Comparison of ENCODE assay signal across 19 cellular contexts in the genomic region with DNA sequence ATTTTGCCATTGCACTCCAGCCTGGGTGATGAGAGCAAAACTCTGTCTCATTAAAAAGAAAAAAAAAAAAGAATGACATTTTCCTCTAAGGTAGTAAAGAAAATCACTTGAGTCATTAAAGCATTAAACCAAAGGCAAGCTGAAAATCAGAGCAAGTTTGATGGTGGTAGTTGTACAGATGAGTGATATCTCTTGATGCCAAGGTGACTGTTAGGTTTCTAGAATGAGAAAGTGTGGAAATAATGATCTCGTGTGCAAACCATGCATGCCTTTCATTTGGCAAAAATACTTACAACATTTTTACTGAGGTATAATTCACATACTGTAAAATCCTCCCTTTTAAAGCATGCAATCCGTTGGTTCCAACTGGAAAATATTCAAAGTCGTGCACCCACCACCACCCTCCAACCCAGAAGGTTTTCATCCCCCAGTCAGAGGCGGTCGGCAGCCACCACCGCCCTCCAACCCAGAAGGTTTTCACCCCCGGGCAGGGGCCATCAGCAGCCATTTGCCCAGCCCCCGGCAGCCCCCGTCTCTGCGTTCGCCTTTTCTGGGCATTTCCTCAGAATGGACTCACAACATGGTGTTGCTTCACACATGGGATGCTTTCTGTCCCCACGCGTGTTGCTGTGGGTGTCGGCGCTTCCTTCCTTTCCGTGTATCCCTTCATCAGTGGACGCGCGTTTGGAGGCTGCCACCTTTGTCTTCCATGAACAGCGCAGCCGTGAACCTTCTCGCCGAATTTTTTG.
DNase-seq lines count a peak whose midpoint lies in the region; ATAC-seq and TF ChIP-seq lines count a peak whose summit lies in the region.
"Had no signal": no experiment of that assay in that cellular context is flagged by ENCODE, and none has a peak within 500 bp of the region (broad histone marks: within the 10 kb centered on the region; RNA-seq: fewer than 3 reads in every experiment).

No MANE protein-coding gene starts in this region.

- H3K36me3 ChIP-seq in H7 (replicated peaks; ENCODE audit: control insufficient read depth, insufficient read depth, low read length), result no peaks in the 10 kb centered on the region
- H3K36me3 ChIP-seq: cardiac muscle cell had no signal

- H3K4me3 ChIP-seq in H7 (ENCODE audit: insufficient read depth, low read depth, low read length), result no peak overlapping the region
- H3K4me3 ChIP-seq: cardiac muscle cell had no signal

- H3K4me3 Mint-ChIP-seq in brain, result peak overlapping the region in 2 of 5 experiments; percentile 32 to 46
- H3K4me3 Mint-ChIP-seq in mesothelial cell of epicardium, result no peak overlapping the region
- H3K4me3 Mint-ChIP-seq in CD14-positive monocyte, result no peak overlapping the region
- H3K4me3 Mint-ChIP-seq: activated B cell treated with CpG ODN at 0.5 μM for 24 hours; effector memory CD8-positive, alpha-beta T cell had no signal

- in situ Hi-C loops in Caki2 (cut with HindIII; ENCODE audit: low pct_unique_long_range_greater_than_20kb, low sequenced_read_pairs), result no loop called here

- no peak for TF ChIP-seq CTCF in brain (conservative IDR thresholded peaks at IDR 0.05)
- no peak for TF ChIP-seq CTCF in mesothelial cell of epicardium (IDR thresholded peaks at IDR 0.05; ENCODE audit: unreplicated experiment)
- TF ChIP-seq CTCF in CD14-positive monocyte (IDR thresholded peaks at IDR 0.05), result no peak

- H3K9me3 Mint-ChIP-seq in brain (peaks cover 0 to 3% (median 0%) of the 10 kb centered on the region in 5 experiments), mesothelial cell of epicardium (no peaks in the 10 kb centered on the region), CD14-positive monocyte (peaks cover 0 to 6% (median 2%) of the 10 kb centered on the region in 7 donors)
- H3K9me3 Mint-ChIP-seq: activated B cell treated with CpG ODN at 0.5 μM for 24 hours; effector memory CD8-positive, alpha-beta T cell had no signal

- intact Hi-C loops in CD14-positive monocyte (cut with micrococcal nuclease), result no loop called here

- H3K27me3 Mint-ChIP-seq in brain, result no peaks in the 10 kb centered on the region
- no peaks in the 10 kb centered on the region for H3K27me3 Mint-ChIP-seq in mesothelial cell of epicardium (ENCODE audit: low read depth)
- H3K27me3 Mint-ChIP-seq in CD14-positive monocyte (ENCODE audit: low read depth in 3 of 3), result peaks cover 0 to 2% (median 2%) of the 10 kb centered on the region in 3 donors
- H3K27me3 Mint-ChIP-seq: activated B cell treated with CpG ODN at 0.5 μM for 24 hours; effector memory CD8-positive, alpha-beta T cell had no signal

- DNase-seq in Caki2 (ENCODE audit: low read depth) (peak; percentile 23), H7 (peak; percentile 53), mesothelial cell of epicardium (ENCODE audit: low spot score in 2 of 2, unreplicated experiment in 2 of 2) (no peak), CD14-positive monocyte (ENCODE audit: low spot score) (no peak), pons (ENCODE audit: low spot score) (no peak)
- DNase-seq in stimulated activated CD8-positive, alpha-beta memory T cell treated with anti-CD3 and anti-CD28 coated beads, Interleukin-4, amount 100 ng/mL, for 48 hours, result no peak
- DNase-seq: activated B cell treated with CpG ODN at 0.5 μM for 24 hours; activated naive CD4-positive, alpha-beta T cell treated with anti-CD3 and anti-CD28 coated beads, Interleukin-2, amount 50 U/mL, for 16 hours; DMS153; effector memory CD8-positive, alpha-beta T cell; mammary epithelial cell; NCI-H1694; NCI-H526; occipital lobe had no signal

- H3K27ac Mint-ChIP-seq in brain (peak overlapping the region in 4 of 5 experiments; percentile 68 to 87 (median 78)), mesothelial cell of epicardium (peak overlapping the region; percentile 50), CD14-positive monocyte (peak overlapping the region in 3 of 7 donors; percentile 5 to 64 (median 39))
- H3K27ac Mint-ChIP-seq: activated B cell treated with CpG ODN at 0.5 μM for 24 hours had no signal

- H3K27me3 ChIP-seq in H7 (ENCODE audit: control insufficient read depth, insufficient read depth, low read length), result no peaks in the 10 kb centered on the region
- H3K27me3 ChIP-seq: cardiac muscle cell, foreskin keratinocyte had no signal

- H3K36me3 Mint-ChIP-seq in brain, result peaks cover 3% of the 10 kb centered on the region
- H3K36me3 Mint-ChIP-seq in mesothelial cell of epicardium, result no peaks in the 10 kb centered on the region
- peaks cover 23 to 45% of the 10 kb centered on the region in 2 donors for H3K36me3 Mint-ChIP-seq in CD14-positive monocyte

- H3K4me1 Mint-ChIP-seq in brain, result peaks cover 62% of the 10 kb centered on the region
- peaks cover 37% of the 10 kb centered on the region for H3K4me1 Mint-ChIP-seq in mesothelial cell of epicardium
- H3K4me1 Mint-ChIP-seq in CD14-positive monocyte, result peaks cover 23% of the 10 kb centered on the region
- H3K4me1 Mint-ChIP-seq: activated B cell treated with CpG ODN at 0.5 μM for 24 hours had no signal

- ATAC-seq in HG02678 (IDR thresholded peaks at IDR 0.05; ENCODE audit: unreplicated experiment), result no peak
- ATAC-seq: effector memory CD8-positive, alpha-beta T cell; foreskin keratinocyte; HCT116 had no signal

Comparison
In these comparisons a context has a peak if more than half of its experiments do, and no peak if none do; other contexts are left out.
1. DNase-seq: peak in Caki2 (single experiment) and H7 (single experiment); none in mesothelial cell of epicardium (0 of 2), CD14-positive monocyte (single experiment), pons (single experiment) and stimulated activated CD8-positive, alpha-beta memory T cell treated with anti-CD3 and anti-CD28 coated beads, Interleukin-4, amount 100 ng/mL, for 48 hours (single experiment).